In the genomic region with DNA sequence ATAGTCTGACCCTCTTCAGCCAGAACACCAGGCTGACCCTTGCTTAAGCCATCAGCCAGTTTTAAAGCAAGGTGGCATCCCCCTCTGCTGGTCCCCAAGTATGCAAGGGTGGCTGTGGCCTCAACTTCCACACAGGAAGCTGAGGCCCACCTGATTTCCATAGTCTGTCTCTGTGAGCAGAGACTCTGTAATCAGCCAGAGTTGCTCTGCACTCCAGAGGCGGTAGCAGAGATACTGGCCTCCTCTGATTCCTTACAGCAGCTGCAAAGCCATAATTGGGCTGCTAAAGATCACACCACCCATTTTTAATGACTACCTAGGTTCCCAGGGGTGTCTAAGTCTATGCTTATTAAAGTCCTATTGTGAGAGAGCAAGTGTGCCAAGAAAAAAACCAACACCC, we compare ENCODE assay signal across 9 cellular contexts. TPM values are rescaled to one million over a fixed set of nuclear protein-coding genes. Genes with fewer than 3 reads are reported as not detected.
DNase-seq lines count a peak whose midpoint lies in the region; ATAC-seq and TF ChIP-seq lines count a peak whose summit lies in the region.
"Had no signal": no experiment of that assay in that cellular context is flagged by ENCODE, and none has a peak within 500 bp of the region (broad histone marks: within the 10 kb centered on the region; RNA-seq: fewer than 3 reads in every experiment).

No MANE protein-coding gene starts in this region.

- no peak for ATAC-seq in stimulated activated naive CD8-positive, alpha-beta T cell treated with anti-CD3 and anti-CD28 coated beads, Interleukin-15, Interleukin-2, amounts not matched to agents 100 U/mL and 50 U/mL, for 24 hours
- ATAC-seq in GM19035 (IDR thresholded peaks at IDR 0.05; ENCODE audit: unreplicated experiment) (no peak), HG02642 (IDR thresholded peaks at IDR 0.05; ENCODE audit: poor library complexity, unreplicated experiment) (no peak)

- peak overlapping the region; percentile 87 for H3K4me2 ChIP-seq in hepatocyte

- peaks cover 31% of the 10 kb centered on the region for H4K20me1 ChIP-seq in hepatocyte (ENCODE audit: insufficient read depth, poor library complexity, severe bottlenecking)

- H2AFZ ChIP-seq in hepatocyte = no peak overlapping the region

- peaks cover 23% of the 10 kb centered on the region for H3K4me1 ChIP-seq in hepatocyte (ENCODE audit: insufficient read depth)

- H3K36me3 ChIP-seq in hepatocyte (replicated peaks; ENCODE audit: insufficient read depth, low read depth) = no peaks in the 10 kb centered on the region

- H3K9me3 Mint-ChIP-seq in stimulated activated naive CD8-positive, alpha-beta T cell treated with anti-CD3 and anti-CD28 coated beads, Interleukin-15, Interleukin-2, amounts not matched to agents 100 ng/mL and 50 ng/mL, for 24 hours = no peaks in the 10 kb centered on the region

- no peak for TF ChIP-seq CTCF in hepatocyte (IDR thresholded peaks at IDR 0.05; ENCODE audit: poor library complexity)

- DNase-seq in stimulated activated naive CD8-positive, alpha-beta T cell treated with anti-CD3 and anti-CD28 coated beads, Interleukin-15, Interleukin-2, amounts not matched to agents 100 U/mL and 50 U/mL, for 24 hours = no peak
- DNase-seq in hepatocyte (ENCODE audit: low spot score) (no peak), islet precursor cell (no peak), glomerular visceral epithelial cell (ENCODE audit: extremely low spot score) (no peak)
- DNase-seq: activated CD8-positive, alpha-beta memory T cell treated with anti-CD3 and anti-CD28 coated beads, Interleukin-2, amount 50 U/mL, for 48 hours had no signal

- no peaks in the 10 kb centered on the region for H3K9me2 ChIP-seq in hepatocyte (replicated peaks; ENCODE audit: insufficient read depth)

- H3K27ac ChIP-seq in hepatocyte = no peak overlapping the region

- peaks cover 45% of the 10 kb centered on the region for H3K36me3 Mint-ChIP-seq in stimulated activated naive CD8-positive, alpha-beta T cell treated with anti-CD3 and anti-CD28 coated beads, Interleukin-15, Interleukin-2, amounts not matched to agents 100 ng/mL and 50 ng/mL, for 24 hours (ENCODE audit: low read depth)

- 89% methylated on average over 1 of the region's 1 CpG for WGBS in hepatocyte (ENCODE audit: low lambda C conversion rate, missing lambda C conversion rate)

- no peaks in the 10 kb centered on the region for H3K9me3 ChIP-seq in hepatocyte (ENCODE audit: low read depth)

- TF ChIP-seq POLR2A in Raji (IDR thresholded peaks at IDR 0.05; ENCODE audit: insufficient read depth, low read depth, low read length) = peak; percentile 37; the same call in 1 of the 2 replicates

- H3K4me3 ChIP-seq in hepatocyte = no peak overlapping the region

- peak overlapping the region; percentile 94 for H3K27ac Mint-ChIP-seq in stimulated activated naive CD8-positive, alpha-beta T cell treated with anti-CD3 and anti-CD28 coated beads, Interleukin-15, Interleukin-2, amounts not matched to agents 100 ng/mL and 50 ng/mL, for 24 hours

- H3K79me2 ChIP-seq in hepatocyte = peaks cover 68% of the 10 kb centered on the region

- no peaks in the 10 kb centered on the region for H3K27me3 Mint-ChIP-seq in stimulated activated naive CD8-positive, alpha-beta T cell treated with anti-CD3 and anti-CD28 coated beads, Interleukin-15, Interleukin-2, amounts not matched to agents 100 ng/mL and 50 ng/mL, for 24 hours

- H3K27me3 ChIP-seq in hepatocyte = no peaks in the 10 kb centered on the region

- peak overlapping the region; percentile 93 for H3K4me3 Mint-ChIP-seq in stimulated activated naive CD8-positive, alpha-beta T cell treated with anti-CD3 and anti-CD28 coated beads, Interleukin-15, Interleukin-2, amounts not matched to agents 100 ng/mL and 50 ng/mL, for 24 hours

- peaks cover 46% of the 10 kb centered on the region for H3K4me1 Mint-ChIP-seq in stimulated activated naive CD8-positive, alpha-beta T cell treated with anti-CD3 and anti-CD28 coated beads, Interleukin-15, Interleukin-2, amounts not matched to agents 100 ng/mL and 50 ng/mL, for 24 hours (ENCODE audit: low read depth)

RNA-seq across cellular contexts. Expression of a gene that starts 1.8 kb away (rescaled TPM):
- total RNA-seq in hepatocyte = 93.9 and 110 TPM in 2 replicates
- 52.6 and 76.5 TPM in 2 replicates for polyA plus RNA-seq in hepatocyte

RNA-seq across cellular contexts. Expression of a gene that starts 2.2 kb away (rescaled TPM):
- total RNA-seq in hepatocyte = 77.5 and 87.7 TPM in 2 replicates
- polyA plus RNA-seq in hepatocyte = 233 and 235 TPM in 2 replicates

RNA-seq across cellular contexts. Expression of a gene that starts 32.0 kb away (rescaled TPM):
- 139 and 153 TPM in 2 replicates for total RNA-seq in hepatocyte
- polyA plus RNA-seq in hepatocyte = 199 and 205 TPM in 2 replicates

RNA-seq across cellular contexts. Expression of a gene that starts 32.0 kb away (rescaled TPM):
- 9.2 and 11.3 TPM in 2 replicates for total RNA-seq in hepatocyte
- polyA plus RNA-seq in hepatocyte = 7.0 and 10.8 TPM in 2 replicates

RNA-seq across cellular contexts. Expression of a gene that starts 32.2 kb away (rescaled TPM):
- total RNA-seq in hepatocyte = 25.3 and 37.6 TPM in 2 replicates
- polyA plus RNA-seq in hepatocyte = 35.1 and 41.1 TPM in 2 replicates
